In the genomic region with DNA sequence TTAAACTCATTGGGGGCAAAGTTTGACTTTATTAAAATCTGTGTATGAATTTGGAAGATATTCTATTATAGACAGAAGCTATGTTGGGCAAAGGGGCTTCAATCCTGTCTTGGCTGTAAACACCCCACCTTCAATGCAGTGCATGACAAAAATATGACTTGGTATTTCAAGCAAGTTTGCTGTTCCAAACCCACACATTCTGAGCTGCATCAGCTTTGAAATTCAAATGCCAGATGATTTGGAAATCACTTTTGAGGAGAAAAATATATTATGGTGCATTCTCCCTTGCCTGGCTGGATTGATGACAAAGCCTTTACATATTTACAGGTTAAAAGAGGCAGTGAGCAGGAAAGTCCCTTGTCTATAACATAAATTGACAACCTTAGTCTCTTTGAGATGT, we compare ENCODE assay signal across 22 cellular contexts.
"Had no signal": no experiment of that assay in that cellular context is flagged by ENCODE, and none has a peak within 500 bp of the region (broad histone marks: within the 10 kb centered on the region; RNA-seq: fewer than 3 reads in every experiment).

No MANE protein-coding gene starts in this region.

- H3K4me3 ChIP-seq: colonic mucosa, esophagus squamous epithelium, gastrocnemius medialis, heart right ventricle, left lung, lower lobe of right lung, mucosa of descending colon had no signal

- H3K27me3 ChIP-seq: colonic mucosa, esophagus squamous epithelium, gastrocnemius medialis, heart right ventricle, left lung had no signal

- H3K27ac ChIP-seq: colonic mucosa, epithelial cell of prostate, esophagus squamous epithelium, gastrocnemius medialis, heart right ventricle, left lung, lower lobe of right lung had no signal

- H3K4me1 ChIP-seq: colonic mucosa, esophagus squamous epithelium, gastrocnemius medialis, heart right ventricle, left lung, lower lobe of right lung had no signal

- H3K9me3 ChIP-seq: colonic mucosa, esophagus squamous epithelium, gastrocnemius medialis, left lung, lower lobe of right lung had no signal

- H3K36me3 ChIP-seq: colonic mucosa, esophagus squamous epithelium, gastrocnemius medialis, heart right ventricle, left lung, lower lobe of right lung had no signal

- DNase-seq: colonic mucosa; cortex of kidney; effector CD8-positive, alpha-beta T cell; effector memory CD8-positive, alpha-beta T cell; endodermal cell; erythroblast; esophagus squamous epithelium; foreskin fibroblast; gastrocnemius medialis; glutamatergic neuron; heart right ventricle; hypothalamus; immature natural killer cell; left colon; left lung; left ventricle myocardium superior; lower lobe of right lung; mesenchymal stem cell; mucosa of descending colon; naive B cell had no signal

- ATAC-seq: effector memory CD8-positive, alpha-beta T cell; esophagus mucosa; gastrocnemius medialis; heart right ventricle; left colon; left lung; left ventricle myocardium superior; lower lobe of right lung; mucosa of descending colon had no signal
